8 cellular contexts compared by ENCODE assay signal in the genomic region with DNA sequence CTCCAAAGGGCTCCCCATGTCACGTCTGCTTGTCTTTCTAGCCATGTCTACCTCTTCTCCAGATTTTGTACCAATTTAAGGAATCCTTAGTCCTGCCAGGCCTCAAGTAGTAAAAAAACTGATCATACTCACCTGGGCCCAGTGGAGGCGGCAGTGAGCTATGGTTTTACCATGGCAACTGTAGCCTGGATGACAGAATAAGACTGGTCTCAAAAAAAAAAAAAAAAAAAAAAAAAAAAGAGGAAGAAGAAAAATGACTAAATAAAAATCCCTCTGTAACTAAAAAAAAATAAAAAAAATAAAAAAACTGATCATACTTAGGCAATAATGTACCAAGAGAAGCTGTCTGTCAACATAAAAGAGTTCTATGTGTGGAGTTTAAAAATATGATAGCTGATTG.
A peak's percentile ranks its signal among the peaks of the same experiment; 100 is the strongest.
DNase-seq lines count a peak whose midpoint lies in the region; ATAC-seq and TF ChIP-seq lines count a peak whose summit lies in the region.
"Had no signal": no experiment of that assay in that cellular context is flagged by ENCODE, and none has a peak within 500 bp of the region (broad histone marks: within the 10 kb centered on the region; RNA-seq: fewer than 3 reads in every experiment).

No MANE protein-coding gene starts in this region.

- H3K4me3 ChIP-seq in HL-60 (replicated peaks; ENCODE audit: insufficient read depth, low read length), result no peak overlapping the region
- H3K4me3 ChIP-seq: SK-N-MC had no signal

- no peaks in the 10 kb centered on the region for H3K9me3 Mint-ChIP-seq in activated naive CD4-positive, alpha-beta T cell treated with anti-CD3 and anti-CD28 coated beads for 36 hours
- no peaks in the 10 kb centered on the region for H3K9me3 Mint-ChIP-seq in stimulated activated memory B cell treated with anti-CD40 and anti-IgM and Interleukin-4, amounts not matched to agents 10 μg/mL and 1 μg/mL and 100 μg/mL, for 72 hours

- DNase-seq in HL-60 (ENCODE audit: low read depth in 1 of 2, low spot score in 1 of 2) (peak; percentile 23 to 73), caudate nucleus (lab: John Stamatoyannopoulos, UW) (no peak)
- peak; percentile 31 for DNase-seq in activated naive CD4-positive, alpha-beta T cell treated with anti-CD3 and anti-CD28 coated beads for 36 hours
- DNase-seq in stimulated activated naive CD4-positive, alpha-beta T cell (lab: John Stamatoyannopoulos, UW), result no peak

- H3K27ac ChIP-seq in HL-60 (replicated peaks) (no peak overlapping the region), caudate nucleus (ENCODE audit: low read depth, low read length) (no peak overlapping the region)
- H3K27ac ChIP-seq: SK-N-MC had no signal

- intact Hi-C loops in activated naive CD4-positive, alpha-beta T cell treated with anti-CD3 and anti-CD28 coated beads for 36 hours (cut with micrococcal nuclease), result no loop called here

- peak; percentile 100 for ATAC-seq in GM18505 (IDR thresholded peaks at IDR 0.05; ENCODE audit: unreplicated experiment)
- ATAC-seq in GM21619 (IDR thresholded peaks at IDR 0.05; ENCODE audit: unreplicated experiment), result peak; percentile 99
- ATAC-seq in stimulated activated memory B cell treated with anti-CD40 and anti-IgM and Interleukin-4, amounts not matched to agents 10 μg/mL and 1 μg/mL and 100 μg/mL, for 72 hours, result peak; percentile 81

- H3K4me3 Mint-ChIP-seq in activated naive CD4-positive, alpha-beta T cell treated with anti-CD3 and anti-CD28 coated beads for 36 hours, result no peak overlapping the region
- H3K4me3 Mint-ChIP-seq in stimulated activated memory B cell treated with anti-CD40 and anti-IgM and Interleukin-4, amounts not matched to agents 10 μg/mL and 1 μg/mL and 100 μg/mL, for 72 hours, result no peak overlapping the region

- H3K27ac Mint-ChIP-seq in activated naive CD4-positive, alpha-beta T cell treated with anti-CD3 and anti-CD28 coated beads for 36 hours, result no peak overlapping the region
- no peak overlapping the region for H3K27ac Mint-ChIP-seq in stimulated activated memory B cell treated with anti-CD40 and anti-IgM and Interleukin-4, amounts not matched to agents 10 μg/mL and 1 μg/mL and 100 μg/mL, for 72 hours

- TF ChIP-seq CTCF in HL-60 (IDR thresholded peaks at IDR 0.05; ENCODE audit: insufficient read depth, low read length), result peak; percentile 12

- no peaks in the 10 kb centered on the region for H3K27me3 Mint-ChIP-seq in activated naive CD4-positive, alpha-beta T cell treated with anti-CD3 and anti-CD28 coated beads for 36 hours (ENCODE audit: low read depth)
- no peaks in the 10 kb centered on the region for H3K27me3 Mint-ChIP-seq in stimulated activated memory B cell treated with anti-CD40 and anti-IgM and Interleukin-4, amounts not matched to agents 10 μg/mL and 1 μg/mL and 100 μg/mL, for 72 hours

- no peaks in the 10 kb centered on the region for H3K36me3 Mint-ChIP-seq in activated naive CD4-positive, alpha-beta T cell treated with anti-CD3 and anti-CD28 coated beads for 36 hours (ENCODE audit: low read depth)
- H3K36me3 Mint-ChIP-seq in stimulated activated memory B cell treated with anti-CD40 and anti-IgM and Interleukin-4, amounts not matched to agents 10 μg/mL and 1 μg/mL and 100 μg/mL, for 72 hours, result no peaks in the 10 kb centered on the region

- CTCF ChIA-PET in activated naive CD4-positive, alpha-beta T cell treated with anti-CD3 and anti-CD28 coated beads for 36 hours (lab: Charles Lee), result interaction anchor here (0.6 to 1.3 kb wide), 4 partner anchors 225 to 896 kb away, joined by 4 read pairs; no protein-coding TSS in a partner anchor

- TF ChIP-seq POLR2A in GM18505 (IDR thresholded peaks at IDR 0.05; ENCODE audit: borderline replicate concordance, extremely low read depth, insufficient read depth, insufficient read length), result no peak

- no peaks in the 10 kb centered on the region for H3K27me3 ChIP-seq in HL-60 (ENCODE audit: insufficient read depth, poor library complexity, severe bottlenecking)

- H3K4me1 Mint-ChIP-seq in activated naive CD4-positive, alpha-beta T cell treated with anti-CD3 and anti-CD28 coated beads for 36 hours (ENCODE audit: low read depth), result no peaks in the 10 kb centered on the region
- no peaks in the 10 kb centered on the region for H3K4me1 Mint-ChIP-seq in stimulated activated memory B cell treated with anti-CD40 and anti-IgM and Interleukin-4, amounts not matched to agents 10 μg/mL and 1 μg/mL and 100 μg/mL, for 72 hours

Comparison
In these comparisons a context has a peak if more than half of its experiments do, and no peak if none do; other contexts are left out.
1. DNase-seq: peak in HL-60 (2 of 2) and activated naive CD4-positive, alpha-beta T cell treated with anti-CD3 and anti-CD28 coated beads for 36 hours (single experiment); none in caudate nucleus (0 of 61) and stimulated activated naive CD4-positive, alpha-beta T cell (0 of 6).
2. Peak in every context shown above with its lines, with median percentiles within 50 percentile points of each other: ATAC-seq.